In the genomic region with DNA sequence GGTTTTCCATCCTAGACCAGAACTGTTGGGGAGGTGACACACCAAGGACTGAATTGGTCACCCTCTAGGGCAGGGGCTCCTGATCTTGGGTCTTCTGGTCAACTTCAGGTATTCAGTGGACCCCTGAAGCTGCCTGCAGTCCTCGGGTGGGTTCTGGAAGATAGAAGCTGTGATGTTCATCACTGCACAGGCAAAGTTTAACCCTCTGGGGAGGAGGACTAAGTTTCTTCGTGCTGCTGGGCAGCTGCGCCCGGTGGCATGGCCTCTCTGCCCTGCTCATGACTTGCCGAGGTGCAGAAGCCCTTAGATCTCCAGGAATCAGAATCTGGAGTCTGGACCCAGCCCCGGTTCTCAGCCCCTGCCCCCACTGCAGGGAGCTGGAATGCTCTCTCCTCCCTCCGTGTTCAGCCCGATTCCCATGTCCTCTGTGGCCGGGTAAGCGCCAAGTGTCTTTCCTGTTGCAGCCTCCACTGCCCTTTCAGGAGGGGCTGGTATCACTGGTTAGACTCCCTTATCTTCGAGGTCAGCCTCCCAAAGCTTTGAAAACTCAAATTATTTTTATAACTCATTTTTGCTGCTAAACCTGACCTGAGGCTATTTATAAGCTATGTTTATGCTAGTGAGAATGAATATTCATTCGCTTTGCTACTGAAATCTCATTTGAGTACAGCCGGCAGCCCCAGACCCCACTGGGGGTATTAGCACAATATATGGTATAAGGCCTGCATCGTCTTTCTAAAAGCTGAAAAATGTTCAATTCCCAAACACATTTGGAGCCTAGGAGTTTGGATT, we compare ENCODE assay signal across 16 cellular contexts. TPM values are rescaled to one million over a fixed set of nuclear protein-coding genes. Genes with fewer than 3 reads are reported as not detected.
"Had no signal": no experiment of that assay in that cellular context is flagged by ENCODE, and none has a peak within 500 bp of the region (broad histone marks: within the 10 kb centered on the region; RNA-seq: fewer than 3 reads in every experiment).

No MANE protein-coding gene starts in this region.

- H3K9me3 Mint-ChIP-seq: natural killer cell treated with Interleukin-12 subunit alpha and Interleukin-12 subunit beta and Interleukin-15 and Interleukin-18, amount 100 ng/mL, for 72 hours; T-helper 2 cell treated with Interferon-gamma antibody and Interleukin-4, amounts not matched to agents 5 μg/mL and 100 μg/mL, for 36 hours had no signal

- H3K4me3 ChIP-seq: uterus had no signal

- H3K36me3 ChIP-seq: uterus had no signal

- H3K4me3 Mint-ChIP-seq: activated naive CD8-positive, alpha-beta T cell; natural killer cell treated with Interleukin-12 subunit alpha and Interleukin-12 subunit beta and Interleukin-15 and Interleukin-18, amount 100 ng/mL, for 72 hours; T-helper 2 cell treated with Interferon-gamma antibody and Interleukin-4, amounts not matched to agents 5 μg/mL and 100 μg/mL, for 36 hours had no signal

- H3K27ac Mint-ChIP-seq: activated naive CD8-positive, alpha-beta T cell; natural killer cell treated with Interleukin-12 subunit alpha and Interleukin-12 subunit beta and Interleukin-15 and Interleukin-18, amount 100 ng/mL, for 72 hours; T-helper 2 cell treated with Interferon-gamma antibody and Interleukin-4, amounts not matched to agents 5 μg/mL and 100 μg/mL, for 36 hours had no signal

- DNase-seq: activated CD4-positive, alpha-beta T cell treated with anti-CD3 and anti-CD28 coated beads, Interleukin-2, amount 50 U/mL, for 4 hours; activated CD4-positive, CD25-positive, alpha-beta regulatory T cell treated with anti-CD3 and anti-CD28 coated beads, Interleukin-2, amount 50 U/mL, for 72 hours; activated effector memory CD4-positive, alpha-beta T cell treated with Interleukin-2 at 50 U/mL for 16 hours; activated T-cell treated with anti-CD3 and anti-CD28 coated beads, Interleukin-2, amount 50 U/mL, for 1 hour; dermis blood vessel endothelial cell; mammary epithelial cell; stimulated activated CD4-positive, alpha-beta T cell treated with anti-CD3 and anti-CD28 coated beads, Interleukin-12 subunit alpha, Interleukin-12 subunit beta, amount 100 ng/mL, for 4 hours; stimulated activated CD4-positive, alpha-beta T cell treated with anti-CD3 and anti-CD28 coated beads, Interleukin-2, amount 100 ng/mL, for 48 hours; stimulated activated naive CD4-positive, alpha-beta T cell treated with Interleukin-2 at 50 U/mL for 16 hours; uterus had no signal

- H3K27ac ChIP-seq: uterus had no signal

- H3K9me3 ChIP-seq: uterus had no signal

- H3K36me3 Mint-ChIP-seq: activated naive CD8-positive, alpha-beta T cell; natural killer cell treated with Interleukin-12 subunit alpha and Interleukin-12 subunit beta and Interleukin-15 and Interleukin-18, amount 100 ng/mL, for 72 hours had no signal

- ATAC-seq: esophagus mucosa; natural killer cell treated with Interleukin-12 subunit alpha and Interleukin-12 subunit beta and Interleukin-15 and Interleukin-18, amount 100 ng/mL, for 72 hours; sciatic nerve had no signal

RNA-seq across cellular contexts. Expression of a gene that starts 1.7 kb away (rescaled TPM):
- total RNA-seq: mammary epithelial cell; natural killer cell treated with Interleukin-12 subunit alpha and Interleukin-12 subunit beta and Interleukin-15 and Interleukin-18, amount 100 ng/mL, for 72 hours; pulmonary artery endothelial cell had no signal
